ENCODE assay signal across 25 cellular contexts in genomic region chr11:94302806-94303205, GRCh38. TPM values are rescaled to one million over a fixed set of nuclear protein-coding genes. Genes with fewer than 3 reads are reported as not detected.
"Had no signal": no experiment of that assay in that cellular context is flagged by ENCODE, and none has a peak within 500 bp of the region (broad histone marks: within the 10 kb centered on the region; RNA-seq: fewer than 3 reads in every experiment).

No MANE protein-coding gene starts in this region.

- H3K36me3 ChIP-seq: cardiac muscle cell, esophagus squamous epithelium, right atrium auricular region, tibial artery had no signal

- H3K27ac ChIP-seq: cardiac muscle cell, esophagus squamous epithelium, right atrium auricular region had no signal

- ATAC-seq: activated CD8-positive, alpha-beta T cell treated with anti-CD3 and anti-CD28 coated beads for 36 hours; effector memory CD8-positive, alpha-beta T cell had no signal

- H3K9me3 ChIP-seq: esophagus squamous epithelium, right atrium auricular region, tibial artery had no signal

- H3K27me3 ChIP-seq: cardiac muscle cell, esophagus squamous epithelium, right atrium auricular region, tibial artery had no signal

- H3K4me3 ChIP-seq: cardiac muscle cell, esophagus squamous epithelium, lung, right atrium auricular region, tibial artery had no signal

- DNase-seq: activated B cell treated with CpG ODN at 0.5 μM for 24 hours; activated CD4-positive, alpha-beta T cell treated with anti-CD3 and anti-CD28 coated beads for 48 hours; activated CD8-positive, alpha-beta T cell treated with anti-CD3 and anti-CD28 coated beads for 36 hours; activated naive CD4-positive, alpha-beta T cell treated with Interleukin-2 at 50 U/mL for 16 hours; activated naive CD8-positive, alpha-beta T cell treated with anti-CD3 and anti-CD28 coated beads, Interleukin-2, amount 10 ng/mL, durations not matched to agents 7 days and 5 days; activated T-cell treated with anti-CD3 and anti-CD28 coated beads, Interleukin-2, amount 50 U/mL, for 24 hours; amygdala; effector memory CD8-positive, alpha-beta T cell; esophagus squamous epithelium; hippocampal formation; nephron progenitor cell; stimulated activated CD4-positive, alpha-beta T cell treated with anti-CD3 and anti-CD28 coated beads, Interleukin-2, amount 100 ng/mL, for 24 hours; stimulated activated naive CD4-positive, alpha-beta T cell treated with Interleukin-2 at 50 U/mL for 16 hours; tibial artery had no signal

RNA-seq across cellular contexts. Expression of gene IZUMO1R, which starts 1.6 kb away (rescaled TPM):
- total RNA-seq: activated B cell treated with CpG ODN at 0.5 μM for 24 hours; activated CD8-positive, alpha-beta T cell treated with anti-CD3 and anti-CD28 coated beads for 36 hours; activated naive CD8-positive, alpha-beta T cell treated with anti-CD3 and anti-CD28 coated beads, Interleukin-2, amount 10 ng/mL, durations not matched to agents 7 days and 5 days; activated T-helper 2 cell treated with anti-CD3 and anti-CD28 coated beads, Interferon-gamma antibody, Interleukin-2, Interleukin-4, amounts not matched to agents 10 μg/mL and 5 μg/mL and 100 μg/mL, durations not matched to agents 14 hours and 24 hours and 36 hours; cardiac muscle cell; dermis microvascular lymphatic vessel endothelial cell; esophagus squamous epithelium; glomerular endothelial cell; lung; mesothelial cell of epicardium; omental fat pad; posterior vena cava; right atrium auricular region; subcutaneous adipose tissue had no signal
- polyA plus RNA-seq: cardiac muscle cell, keratinocyte, lung had no signal
